ENCODE assay signal across 16 cellular contexts in genomic region chr1:81832573-81832972, GRCh38. TPM values are rescaled to one million over a fixed set of nuclear protein-coding genes. Genes with fewer than 3 reads are reported as not detected.
A peak's percentile ranks its signal among the peaks of the same experiment; 100 is the strongest.
DNase-seq lines count a peak whose midpoint lies in the region; ATAC-seq and TF ChIP-seq lines count a peak whose summit lies in the region.
"Had no signal": no experiment of that assay in that cellular context is flagged by ENCODE, and none has a peak within 500 bp of the region (broad histone marks: within the 10 kb centered on the region; RNA-seq: fewer than 3 reads in every experiment).

No MANE protein-coding gene starts in this region.

- TF ChIP-seq EP300 in Ishikawa (IDR thresholded peaks at IDR 0.05; ENCODE audit: borderline replicate concordance), result no peak

- H3K9me3 Mint-ChIP-seq in nephron (no peaks in the 10 kb centered on the region), glutamatergic neuron (ENCODE audit: unreplicated experiment) (no peaks in the 10 kb centered on the region)
- H3K9me3 Mint-ChIP-seq: CD4-positive, alpha-beta T cell had no signal

- H3K27ac Mint-ChIP-seq in nephron (peak overlapping the region in 2 of 3 experiments; percentile 41 to 56), glutamatergic neuron (ENCODE audit: unreplicated experiment) (no peak overlapping the region)
- H3K27ac Mint-ChIP-seq: CD4-positive, alpha-beta T cell had no signal

- TF ChIP-seq CTCF in AG09319 (IDR thresholded peaks at IDR 0.05; ENCODE audit: low read depth, low read length) (no peak), nephron (IDR thresholded peaks at IDR 0.05; ENCODE audit: unreplicated experiment in 3 of 3) (no peak), glutamatergic neuron (IDR thresholded peaks at IDR 0.05; ENCODE audit: partially characterized antibody, unreplicated experiment) (no peak), coronary artery (IDR thresholded peaks at IDR 0.05) (no peak)

- no peaks in the 10 kb centered on the region for H3K27me3 Mint-ChIP-seq in nephron (ENCODE audit: low read depth)
- peaks cover 2% of the 10 kb centered on the region for H3K27me3 Mint-ChIP-seq in glutamatergic neuron (ENCODE audit: unreplicated experiment)
- H3K27me3 Mint-ChIP-seq: CD4-positive, alpha-beta T cell had no signal

- no peak overlapping the region for H3K27ac ChIP-seq in coronary artery
- H3K27ac ChIP-seq: right lobe of liver, tibial artery, VCaP had no signal

- H3K4me1 Mint-ChIP-seq in nephron (peaks cover 47% of the 10 kb centered on the region), glutamatergic neuron (ENCODE audit: low read depth, unreplicated experiment) (peaks cover 24% of the 10 kb centered on the region)

- DNase-seq in AG09319 (ENCODE audit: extremely low read depth, low read depth) (peak; percentile 62), fibroblast of gingiva (ENCODE audit: low read depth) (peak; percentile 84), glutamatergic neuron (no peak), coronary artery (ENCODE audit: low spot score) (no peak), SIG-M5 (lab: John Stamatoyannopoulos, UW) (no peak)
- DNase-seq: activated T-cell treated with anti-CD3 and anti-CD28 coated beads, Interleukin-2, amount 50 U/mL, for 1 hour; CD4-positive, alpha-beta T cell; midbrain; NCI-H510A treated with DMSO at 0.1 percent for 48 hours; right lobe of liver; SHP77; tibial artery had no signal

- no peak for TF ChIP-seq RAD21 in Ishikawa (IDR thresholded peaks at IDR 0.05; ENCODE audit: low read depth)

- no peak for ATAC-seq in HG02571 (IDR thresholded peaks at IDR 0.05; ENCODE audit: unreplicated experiment)

- no peak overlapping the region for H3K4me3 ChIP-seq in coronary artery
- H3K4me3 ChIP-seq: right lobe of liver, tibial artery had no signal

- H3K36me3 Mint-ChIP-seq in nephron (ENCODE audit: low read depth) (peaks cover 9% of the 10 kb centered on the region), glutamatergic neuron (ENCODE audit: unreplicated experiment) (no peaks in the 10 kb centered on the region)

- H3K4me3 Mint-ChIP-seq in nephron, result no peak overlapping the region
- no peak overlapping the region for H3K4me3 Mint-ChIP-seq in glutamatergic neuron (ENCODE audit: unreplicated experiment)
- H3K4me3 Mint-ChIP-seq: CD4-positive, alpha-beta T cell had no signal

TF ChIP-seq in Ishikawa, 13 proteins besides CTCF, POLR2A, EP300 and RAD21:
- TF ChIP-seq FOXM1 (IDR thresholded peaks at IDR 0.05; ENCODE audit: borderline replicate concordance, low read depth) (no peak), USF1 (IDR thresholded peaks at IDR 0.05) (peak; percentile 54; the same call in 1 of the 2 replicates)

RNA-seq across cellular contexts. Expression of gene ADGRL2, which starts 31.8 kb away (rescaled TPM):
- 71.2 TPM for total RNA-seq in glutamatergic neuron (ENCODE audit: unreplicated experiment)
- total RNA-seq: CD4-positive, alpha-beta T cell had no signal

Comparison
In these comparisons a context has a peak if more than half of its experiments do, and no peak if none do; other contexts are left out.
1. DNase-seq: peak in AG09319 (single experiment) and fibroblast of gingiva (single experiment); none in glutamatergic neuron (single experiment), coronary artery (single experiment) and SIG-M5 (single experiment).